In the genomic region with DNA sequence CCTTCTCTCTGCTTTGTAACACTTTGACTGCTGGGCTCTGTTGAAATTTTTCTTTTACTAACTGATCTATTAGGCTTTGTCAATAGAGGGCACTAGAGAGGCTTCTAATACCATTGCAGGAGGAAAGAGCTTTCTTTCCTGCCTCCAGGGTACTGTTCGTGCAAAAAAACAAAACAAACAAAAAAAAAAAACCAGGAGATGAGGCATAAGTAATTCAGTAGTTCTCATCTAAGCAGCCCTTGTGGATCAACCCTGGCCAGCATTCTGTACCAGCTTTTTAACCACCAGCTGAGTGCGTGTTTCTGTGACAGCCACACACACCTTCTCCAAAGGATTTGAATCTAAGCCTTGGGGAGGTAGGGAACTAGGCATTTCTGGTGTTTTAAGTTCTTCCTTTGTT, we compare ENCODE assay signal across 8 cellular contexts.
A peak's percentile ranks its signal among the peaks of the same experiment; 100 is the strongest.
DNase-seq lines count a peak whose midpoint lies in the region; ATAC-seq, FAIRE-seq and TF ChIP-seq lines count a peak whose summit lies in the region.

No MANE protein-coding gene starts in this region.

- no peak overlapping the region for H2BK15ac ChIP-seq in H9 (ENCODE audit: low read depth, low read length)

- H3K4me1 ChIP-seq in ES-I3 (ENCODE audit: insufficient read depth, low read length) (0 out of 2 replicates have a peak, but pooled peaks cover 6% of the 10 kb centered on the region), H9 (ENCODE audit: insufficient read depth, low read length) (no peaks in the 10 kb centered on the region; the same call in 1 of the 2 replicates), astrocyte (ENCODE audit: insufficient read depth, low read length) (no peaks in the 10 kb centered on the region), left lung (no peaks in the 10 kb centered on the region), suprapubic skin (peaks cover 3% of the 10 kb centered on the region)

- H3K4me1 Mint-ChIP-seq in H9 (peaks cover 2 to 7% of the 10 kb centered on the region in 2 experiments; a peak in 2 of 4 replicates), astrocyte (ENCODE audit: low read depth, unreplicated experiment) (peaks cover 12% of the 10 kb centered on the region)

- TF ChIP-seq EP300 in suprapubic skin (IDR thresholded peaks at IDR 0.05), result no peak

- H3K56ac ChIP-seq in H9 (ENCODE audit: insufficient read length, low read depth, low read length), result no peak overlapping the region

- TF ChIP-seq CTCF in H9 (conservative IDR thresholded peaks at IDR 0.05), result peak; percentile 72
- TF ChIP-seq CTCF in astrocyte (IDR thresholded peaks at IDR 0.05; ENCODE audit: insufficient read depth, low read depth, low read length), result peak; percentile 78
- TF ChIP-seq CTCF in left lung (IDR thresholded peaks at IDR 0.05), result peak; percentile 22 to 53
- TF ChIP-seq CTCF in suprapubic skin (IDR thresholded peaks at IDR 0.05), result peak in 1 of 2 donors; percentile 48

- H2AK5ac ChIP-seq in H9 (ENCODE audit: insufficient read length, low read length), result no peak overlapping the region

- H4K91ac ChIP-seq in H9 (ENCODE audit: insufficient read length, low read depth, low read length), result no peak overlapping the region

- H3K18ac ChIP-seq in H9 (ENCODE audit: insufficient read length, low read depth, low read length), result no peak overlapping the region

- no peak overlapping the region for H3K4me2 ChIP-seq in H9 (ENCODE audit: insufficient read depth, insufficient read length, low read length)
- H3K4me2 ChIP-seq in astrocyte (ENCODE audit: low read length), result peak overlapping the region; percentile 48

- H3K36me3 Mint-ChIP-seq in H9 (ENCODE audit: insufficient read depth in 1 of 3, low read depth in 3 of 3) (peaks cover 0 to 9% (median 5%) of the 10 kb centered on the region in 3 experiments; a peak in 4 of 7 replicates), astrocyte (ENCODE audit: low read depth, unreplicated experiment) (no peaks in the 10 kb centered on the region)

- peaks cover 3 to 5% of the 10 kb centered on the region in 2 experiments; a peak in 4 of 5 replicates for H3K9me3 Mint-ChIP-seq in H9
- H3K9me3 Mint-ChIP-seq in astrocyte (ENCODE audit: unreplicated experiment), result no peaks in the 10 kb centered on the region

- ATAC-seq in left lung, result peak; percentile 81
- no peak for ATAC-seq in GM19455 (IDR thresholded peaks at IDR 0.05; ENCODE audit: unreplicated experiment)

- H3K4me3 ChIP-seq in astrocyte (ENCODE audit: insufficient read depth, low read depth, low read length) (no peak overlapping the region), left lung (no peak overlapping the region), suprapubic skin (no peak overlapping the region)

- no peak overlapping the region for H4K5ac ChIP-seq in H9 (ENCODE audit: insufficient read length, low read depth, low read length)

- H4K20me1 ChIP-seq in H9 (ENCODE audit: control insufficient read depth, insufficient read depth, insufficient read length) (no peaks in the 10 kb centered on the region), astrocyte (ENCODE audit: insufficient read depth, low read length) (no peaks in the 10 kb centered on the region)

- FAIRE-seq in astrocyte (lab: Jason Lieb, UNC), result no peak

- H3K4ac ChIP-seq in H9 (ENCODE audit: low read depth, low read length), result no peak overlapping the region

- peak overlapping the region; percentile 99 for H2AFZ ChIP-seq in H9 (ENCODE audit: low read length)
- peak overlapping the region; percentile 37 for H2AFZ ChIP-seq in astrocyte (ENCODE audit: low read depth, low read length)

- no peak for TF ChIP-seq POLR2A in suprapubic skin (IDR thresholded peaks at IDR 0.05)

- intact Hi-C loops in left lung (cut with DNase I), result no loop called here

- no CpG with 5 or more reads among the region's 2 CpGs for WGBS in H9 (ENCODE audit: extremely low coverage, insufficient read length, low lambda C conversion rate)
- 43% methylated on average over 2 of the region's 2 CpGs for WGBS in suprapubic skin

- H3K9me3 ChIP-seq in ES-I3 (ENCODE audit: control insufficient read depth, insufficient read depth, low read length) (0 out of 2 replicates have a peak, but pooled peaks cover 2% of the 10 kb centered on the region), H9 (ENCODE audit: control insufficient read depth, low read depth, low read length) (no peaks in the 10 kb centered on the region), astrocyte (ENCODE audit: insufficient read depth, low read depth, low read length) (no peaks in the 10 kb centered on the region), left lung (no peaks in the 10 kb centered on the region), suprapubic skin (no peaks in the 10 kb centered on the region)

- no peak overlapping the region for H4K8ac ChIP-seq in H9 (replicated peaks; ENCODE audit: insufficient read length, low read depth, low read length)

- H3K27me3 ChIP-seq in H9 (ENCODE audit: insufficient read depth, low read length) (no peaks in the 10 kb centered on the region), astrocyte (ENCODE audit: insufficient read depth, low read length) (no peaks in the 10 kb centered on the region), left lung (no peaks in the 10 kb centered on the region), suprapubic skin (no peaks in the 10 kb centered on the region)

- H2BK12ac ChIP-seq in H9 (ENCODE audit: insufficient read length, low read depth, low read length), result no peak overlapping the region

- H3K14ac ChIP-seq in H9 (ENCODE audit: insufficient read depth, low read length), result no peak overlapping the region

- H2BK120ac ChIP-seq in H9 (ENCODE audit: low read depth, low read length, poor library complexity, severe bottlenecking), result no peak overlapping the region

- no peak overlapping the region for H2BK20ac ChIP-seq in H9 (ENCODE audit: low read depth, low read length, poor library complexity, severe bottlenecking)

- no peak overlapping the region for H3K23ac ChIP-seq in H9 (ENCODE audit: insufficient read length, low read depth, low read length)

- H3K79me1 ChIP-seq in H9 (ENCODE audit: insufficient read depth, low read depth, low read length, poor library complexity, severe bottlenecking), result no peaks in the 10 kb centered on the region

- H3K9ac ChIP-seq in ES-I3 (ENCODE audit: low read depth, low read length) (peak overlapping the region; percentile 9; the same call in 1 of the 2 replicates), H9 (ENCODE audit: extremely low read depth, insufficient read length, low read length) (no peak overlapping the region), astrocyte (ENCODE audit: low read length) (no peak overlapping the region)

- H3K4me3 Mint-ChIP-seq in H9 (no peak overlapping the region), astrocyte (ENCODE audit: unreplicated experiment) (no peak overlapping the region)

- DNase-seq in H9 (no peak), NCI-H1694 (lab: John Stamatoyannopoulos, UW) (peak; percentile 69), astrocyte (ENCODE audit: low read depth) (peak; percentile 46), left lung (no peak), suprapubic skin (ENCODE audit: low spot score in 2 of 2) (no peak)
- DNase-seq in stimulated activated CD4-positive, alpha-beta T cell treated with anti-CD3 and anti-CD28 coated beads, Interleukin-4, amount 100 ng/mL, for 1 hour, result no peak

- H3K79me2 ChIP-seq in H9 (ENCODE audit: insufficient read depth, low read length) (no peaks in the 10 kb centered on the region), astrocyte (ENCODE audit: insufficient read depth, low read length) (no peaks in the 10 kb centered on the region)

- H3K27ac Mint-ChIP-seq in H9, result no peak overlapping the region
- peak overlapping the region; percentile 7 for H3K27ac Mint-ChIP-seq in astrocyte (ENCODE audit: unreplicated experiment)

- H3K27ac ChIP-seq in H9 (ENCODE audit: insufficient read length, low read depth, low read length) (no peak overlapping the region), astrocyte (ENCODE audit: low read depth, low read length) (no peak overlapping the region), left lung (no peak overlapping the region), suprapubic skin (no peak overlapping the region)

- H3K36me3 ChIP-seq in ES-I3 (ENCODE audit: insufficient read depth, low read length) (no peaks in the 10 kb centered on the region), astrocyte (ENCODE audit: insufficient read depth, low read length) (no peaks in the 10 kb centered on the region), left lung (no peaks in the 10 kb centered on the region), suprapubic skin (no peaks in the 10 kb centered on the region)

- H3T11ph ChIP-seq in H9 (ENCODE audit: low read length), result no peak overlapping the region

- H3K23me2 ChIP-seq in H9 (ENCODE audit: insufficient read length, low read depth, low read length, poor library complexity, severe bottlenecking), result no peaks in the 10 kb centered on the region

- H3K27me3 Mint-ChIP-seq in H9 (ENCODE audit: low read depth) (no peaks in the 10 kb centered on the region), astrocyte (ENCODE audit: low read depth, unreplicated experiment) (no peaks in the 10 kb centered on the region)

- H2BK5ac ChIP-seq in H9 (ENCODE audit: insufficient read length, low read length), result no peak overlapping the region

Comparison
In these comparisons a context has a peak if more than half of its experiments do, and no peak if none do; other contexts are left out.
1. DNase-seq: peak in NCI-H1694 (single experiment) and astrocyte (single experiment); none in H9 (single experiment), left lung (0 of 2), stimulated activated CD4-positive, alpha-beta T cell treated with anti-CD3 and anti-CD28 coated beads, Interleukin-4, amount 100 ng/mL, for 1 hour (single experiment) and suprapubic skin (0 of 2).